Comparison of ENCODE assay signal across 8 cellular contexts in the genomic region with DNA sequence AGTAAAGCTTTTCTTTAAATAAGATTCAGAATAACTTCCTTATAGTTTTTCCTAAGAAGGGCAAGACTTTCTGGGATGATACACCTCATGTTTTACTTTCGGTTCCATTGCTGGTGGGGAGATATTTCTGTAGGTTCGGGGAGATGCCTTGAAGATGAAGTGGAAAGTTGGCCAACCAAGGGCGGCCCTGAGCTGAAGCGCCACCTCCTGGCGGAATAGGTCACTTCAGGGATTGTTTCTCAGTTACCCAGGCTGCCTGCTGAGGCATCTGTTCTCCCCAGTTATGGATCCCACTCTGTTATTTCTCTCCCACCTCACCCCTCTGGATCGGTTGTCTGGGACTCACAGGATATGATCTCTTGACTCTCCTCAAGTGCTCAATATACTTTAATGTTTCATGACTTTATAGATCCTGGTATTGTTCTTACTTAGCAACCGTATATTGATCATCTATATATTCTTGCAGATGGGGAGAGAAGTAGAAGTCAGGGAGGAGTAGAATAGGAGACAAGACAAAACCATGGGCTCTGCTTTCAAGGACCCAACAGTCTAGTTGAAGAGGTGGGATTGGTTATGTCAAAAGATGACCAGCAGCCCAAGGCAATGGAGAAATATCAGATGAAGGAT. TPM values are rescaled to one million over a fixed set of nuclear protein-coding genes. Genes with fewer than 3 reads are reported as not detected.
DNase-seq lines count a peak whose midpoint lies in the region; ATAC-seq, FAIRE-seq and TF ChIP-seq lines count a peak whose summit lies in the region.

No MANE protein-coding gene starts in this region.

- H3K27ac ChIP-seq in SJCRH30 (no peak overlapping the region), left ventricle myocardium inferior (replicated peaks) (no peak overlapping the region)

- peaks cover 17% of the 10 kb centered on the region for H3K36me3 ChIP-seq in SJCRH30
- no peaks in the 10 kb centered on the region for H3K36me3 ChIP-seq in left ventricle myocardium inferior

- peaks cover 32% of the 10 kb centered on the region for H3K4me1 ChIP-seq in SJCRH30
- H3K4me1 ChIP-seq in left ventricle myocardium inferior = no peaks in the 10 kb centered on the region

- H3K4me3 ChIP-seq in SJCRH30 = no peak overlapping the region
- H3K4me3 ChIP-seq in left ventricle myocardium inferior = no peak overlapping the region

- H3K9me3 ChIP-seq in SJCRH30 (replicated peaks) = peaks cover 3% of the 10 kb centered on the region; the same call in 1 of the 2 replicates
- H3K9me3 ChIP-seq in left ventricle myocardium inferior (replicated peaks) = no peaks in the 10 kb centered on the region

- FAIRE-seq in D721Med (lab: Jason Lieb, UNC) = peak; percentile 46

- TF ChIP-seq CTCF in D721Med (IDR thresholded peaks at IDR 0.05; ENCODE audit: insufficient read depth, missing control alignments) = peak; percentile 78
- peak; percentile 83 for TF ChIP-seq CTCF in left ventricle myocardium inferior (IDR thresholded peaks at IDR 0.05; ENCODE audit: borderline replicate concordance)

- DNase-seq in D721Med (ENCODE audit: insufficient read length, low spot score) (no peak), SJCRH30 (peak; percentile 25 to 59), left ventricle myocardium inferior (peak; percentile 49), DMS153 treated with DMSO at 0.1 percent for 48 hours (lab: John Stamatoyannopoulos, UW; ENCODE audit: unreplicated experiment) (no peak)
- DNase-seq in activated effector memory CD4-positive, alpha-beta T cell treated with Interleukin-2 at 50 U/mL for 16 hours = peak; percentile 46
- peak; percentile 44 to 67 for DNase-seq in stimulated activated CD4-positive, alpha-beta T cell treated with anti-CD3 and anti-CD28 coated beads, Interleukin-12 subunit alpha, Interleukin-12 subunit beta, amount 100 ng/mL, for 24 hours (ENCODE audit: low read depth in 2 of 2)

- no peaks in the 10 kb centered on the region for H3K27me3 ChIP-seq in SJCRH30
- peaks cover 11% of the 10 kb centered on the region for H3K27me3 ChIP-seq in left ventricle myocardium inferior (ENCODE audit: low read depth)

- intact Hi-C loops in left ventricle myocardium inferior (cut with micrococcal nuclease) = loop anchor here (5.0 kb wide), 1 partner anchor 482 kb away; no protein-coding TSS in a partner anchor

- ATAC-seq in GM19395 (IDR thresholded peaks at IDR 0.05; ENCODE audit: unreplicated experiment) (peak; percentile 98), HG03432 (IDR thresholded peaks at IDR 0.05; ENCODE audit: unreplicated experiment) (peak; percentile 95)

RNA-seq across cellular contexts. Expression of a gene that starts 23.4 kb away (rescaled TPM):
- total RNA-seq in SJCRH30 (2014; rRNA removed; shearing (Covaris generic)) = 67.6 and 77.9 TPM in 2 replicates
- 0.47 TPM for total RNA-seq in left ventricle myocardium inferior

Comparison
In these comparisons a context has a peak if more than half of its experiments do, and no peak if none do; other contexts are left out.
1. DNase-seq: peak in SJCRH30 (2 of 2), activated effector memory CD4-positive, alpha-beta T cell treated with Interleukin-2 at 50 U/mL for 16 hours (single experiment), left ventricle myocardium inferior (single experiment) and stimulated activated CD4-positive, alpha-beta T cell treated with anti-CD3 and anti-CD28 coated beads, Interleukin-12 subunit alpha, Interleukin-12 subunit beta, amount 100 ng/mL, for 24 hours (2 of 2); none in D721Med (single experiment) and DMS153 treated with DMSO at 0.1 percent for 48 hours (single experiment).
2. RNA of a gene that starts 23.4 kb away (total RNA-seq): 67.6 to 77.9 TPM in SJCRH30; 0.47 TPM in left ventricle myocardium inferior (single experiment); every median in the first group is over 10 times any median in the second.